30 cellular contexts compared by ENCODE assay signal in genomic region chr6:10933126-10933525, GRCh38. TPM values are rescaled to one million over a fixed set of nuclear protein-coding genes. Genes with fewer than 3 reads are reported as not detected.
"Had no signal": no experiment of that assay in that cellular context is flagged by ENCODE, and none has a peak within 500 bp of the region (broad histone marks: within the 10 kb centered on the region; RNA-seq: fewer than 3 reads in every experiment).

No MANE protein-coding gene starts in this region.

- H3K36me3 ChIP-seq: left lung, lower lobe of right lung had no signal

- ATAC-seq: left cardiac atrium, left colon, left lobe of liver, left lung, left ventricle myocardium superior, lower lobe of right lung, mucosa of descending colon had no signal

- H3K4me1 ChIP-seq: left lung, left ventricle myocardium inferior, lower lobe of right lung had no signal

- H3K27me3 ChIP-seq: hepatocyte, left lung had no signal

- H3K9me3 ChIP-seq: left ventricle myocardium inferior, lower lobe of right lung, mucosa of descending colon had no signal

- DNase-seq: hippocampal formation, hypothalamus, immature natural killer cell, islet precursor cell, kidney, kidney glomerular epithelial cell, left cardiac atrium, left colon, left lung, left ventricle myocardium inferior, left ventricle myocardium superior, lower lobe of right lung, mammary epithelial cell, mesenchymal stem cell, mesendoderm, midbrain, mucosa of descending colon, naive B cell had no signal

- H3K4me3 ChIP-seq: hepatocyte, left lung, left ventricle myocardium inferior, lower lobe of right lung, lung, mucosa of descending colon had no signal

- H3K27ac ChIP-seq: hepatocyte, left lung, left ventricle myocardium inferior, lower lobe of right lung had no signal

RNA-seq across cellular contexts. Expression of gene SYCP2L, which starts 46.3 kb away (rescaled TPM):
- total RNA-seq: lung microvascular endothelial cell, mononuclear cell had no signal

RNA-seq across cellular contexts. Expression of gene GCM2, which starts 51.3 kb away (rescaled TPM):
- total RNA-seq: hepatocyte, kidney, kidney epithelial cell, left cardiac atrium, left colon, left lobe of liver, left lung, left ventricle myocardium inferior, left ventricle myocardium superior, liver, lower leg skin, lower lobe of right lung, lung, lung microvascular endothelial cell, mammary epithelial cell, mesenteric fat pad, mesothelial cell of epicardium, mononuclear cell, mucosa of descending colon, mucosa of gallbladder, myocyte had no signal
